In the genomic region with DNA sequence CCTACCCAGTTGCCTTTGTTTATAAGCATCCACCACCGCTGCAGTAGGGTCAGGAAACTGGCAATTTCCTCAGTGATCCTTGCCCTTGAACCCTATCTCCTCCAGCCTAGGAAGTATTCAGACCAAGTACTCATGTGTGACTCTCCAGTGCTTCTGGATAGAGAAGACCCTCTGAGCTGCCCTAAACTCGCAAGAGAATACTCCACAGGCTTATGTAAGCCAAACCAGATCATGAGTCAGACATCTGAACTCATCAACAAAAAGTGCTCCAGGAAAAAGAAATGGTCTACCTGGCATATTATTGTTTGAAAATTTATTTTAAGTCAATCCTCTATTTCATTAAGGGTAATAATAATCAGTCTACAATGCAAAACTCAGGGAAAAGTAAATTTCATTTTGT, we compare ENCODE assay signal across 15 cellular contexts.
DNase-seq lines count a peak whose midpoint lies in the region; ATAC-seq and TF ChIP-seq lines count a peak whose summit lies in the region.
"Had no signal": no experiment of that assay in that cellular context is flagged by ENCODE, and none has a peak within 500 bp of the region (broad histone marks: within the 10 kb centered on the region; RNA-seq: fewer than 3 reads in every experiment).

No MANE protein-coding gene starts in this region.

- H3K27me3 Mint-ChIP-seq in brain = no peaks in the 10 kb centered on the region
- H3K27me3 Mint-ChIP-seq: stimulated activated naive CD8-positive, alpha-beta T cell treated with anti-CD3 and anti-CD28 coated beads, Interleukin-15, Interleukin-2, amounts not matched to agents 100 ng/mL and 50 ng/mL, for 24 hours had no signal

- TF ChIP-seq POLR2A in erythroblast (IDR thresholded peaks at IDR 0.05; ENCODE audit: low read length) = no peak

- no peak for ATAC-seq in HG02678 (IDR thresholded peaks at IDR 0.05; ENCODE audit: unreplicated experiment)
- ATAC-seq: heart left ventricle had no signal

- peak overlapping the region in 3 of 5 experiments; percentile 7 to 36 (median 32) for H3K27ac Mint-ChIP-seq in brain
- H3K27ac Mint-ChIP-seq: stimulated activated naive CD8-positive, alpha-beta T cell treated with anti-CD3 and anti-CD28 coated beads, Interleukin-15, Interleukin-2, amounts not matched to agents 100 ng/mL and 50 ng/mL, for 24 hours had no signal

- H3K36me3 Mint-ChIP-seq in brain = no peaks in the 10 kb centered on the region

- DNase-seq in HCEC 1CT (peak; percentile 55), iris pigment epithelial cell (ENCODE audit: low read depth) (peak; percentile 59), NCI-H748 (lab: John Stamatoyannopoulos, UW; ENCODE audit: unreplicated experiment) (no peak), erythroblast (lab: John Stamatoyannopoulos, UW) (no peak), NCI-H146 (lab: John Stamatoyannopoulos, UW) (no peak)
- DNase-seq: activated CD8-positive, alpha-beta memory T cell treated with anti-CD3 and anti-CD28 coated beads for 24 hours; activated naive CD4-positive, alpha-beta T cell treated with Interleukin-2 at 50 U/mL for 16 hours; heart left ventricle; MM.1S; RPMI8226 had no signal

- peaks cover 94% of the 10 kb centered on the region for H3K4me1 Mint-ChIP-seq in brain

- no peak overlapping the region for H3K9ac ChIP-seq in stomach smooth muscle (ENCODE audit: low read length in 2 of 2)

- H3K27ac ChIP-seq in stomach smooth muscle (ENCODE audit: low read length) = peak overlapping the region; percentile 84

- no peaks in the 10 kb centered on the region for H3K9me3 Mint-ChIP-seq in brain
- H3K9me3 Mint-ChIP-seq: stimulated activated naive CD8-positive, alpha-beta T cell treated with anti-CD3 and anti-CD28 coated beads, Interleukin-15, Interleukin-2, amounts not matched to agents 100 ng/mL and 50 ng/mL, for 24 hours had no signal

- no peaks in the 10 kb centered on the region for H3K27me3 ChIP-seq in stomach smooth muscle (ENCODE audit: control insufficient read depth in 1 of 2, insufficient read depth in 2 of 2, low read length in 2 of 2)
- H3K27me3 ChIP-seq: heart left ventricle had no signal

- no peak for TF ChIP-seq CTCF in brain (conservative IDR thresholded peaks at IDR 0.05)

- H3K9me3 ChIP-seq in stomach smooth muscle (ENCODE audit: control insufficient read depth in 2 of 2, low read length in 2 of 2) = no peaks in the 10 kb centered on the region
- H3K9me3 ChIP-seq: heart left ventricle had no signal

- peaks cover 43% of the 10 kb centered on the region for H3K4me1 ChIP-seq in stomach smooth muscle (ENCODE audit: control insufficient read depth, insufficient read depth, low read length)

- H3K4me3 Mint-ChIP-seq in brain = no peak overlapping the region
- H3K4me3 Mint-ChIP-seq: stimulated activated naive CD8-positive, alpha-beta T cell treated with anti-CD3 and anti-CD28 coated beads, Interleukin-15, Interleukin-2, amounts not matched to agents 100 ng/mL and 50 ng/mL, for 24 hours had no signal

- H3K4me3 ChIP-seq in stomach smooth muscle (ENCODE audit: low read length in 2 of 2) = peak overlapping the region in 1 of 2 donors; percentile 3
- H3K4me3 ChIP-seq: heart left ventricle, lung had no signal

- no peaks in the 10 kb centered on the region for H3K36me3 ChIP-seq in stomach smooth muscle (ENCODE audit: control insufficient read depth in 2 of 2, insufficient read depth in 2 of 2, low read length in 2 of 2)
- H3K36me3 ChIP-seq: heart left ventricle had no signal

Comparison
In these comparisons a context has a peak if more than half of its experiments do, and no peak if none do; other contexts are left out.
1. DNase-seq: peak in HCEC 1CT (single experiment) and iris pigment epithelial cell (single experiment); none in NCI-H748 (single experiment), erythroblast (0 of 2) and NCI-H146 (single experiment).